Comparison of ENCODE assay signal across 8 cellular contexts in genomic region chr9:129111762-129112151, GRCh38. TPM values are rescaled to one million over a fixed set of nuclear protein-coding genes. Genes with fewer than 3 reads are reported as not detected.
DNase-seq lines count a peak whose midpoint lies in the region; ATAC-seq, FAIRE-seq and TF ChIP-seq lines count a peak whose summit lies in the region.

No MANE protein-coding gene starts in this region.

- H3K27me3 ChIP-seq in RWPE2 (ENCODE audit: insufficient read depth, poor library complexity, severe bottlenecking), result no peaks in the 10 kb centered on the region
- H3K27me3 ChIP-seq in bronchial epithelial cell (ENCODE audit: control insufficient read depth, insufficient read depth, low read length), result no peaks in the 10 kb centered on the region
- peaks cover 15% of the 10 kb centered on the region for H3K27me3 ChIP-seq in keratinocyte (ENCODE audit: control insufficient read depth, extremely low read depth, insufficient read depth, low read length)

- ATAC-seq in RWPE2 (ENCODE audit: low read depth), result peak; percentile 4; the same call in 1 of the 3 replicates

- H2AFZ ChIP-seq in keratinocyte (ENCODE audit: control insufficient read depth, low read length), result peak overlapping the region; percentile 96

- H3K4me3 ChIP-seq in RWPE2 (ENCODE audit: severe bottlenecking) (peak overlapping the region; percentile 77), bronchial epithelial cell (ENCODE audit: low read depth, low read length) (peak overlapping the region; percentile 95), keratinocyte (ENCODE audit: control insufficient read depth in 2 of 3, extremely low read depth in 1 of 3, insufficient read depth in 2 of 3, low read depth in 1 of 3, low read length in 3 of 3) (peak overlapping the region; percentile 94 to 97 (median 96))

- H3K79me2 ChIP-seq in keratinocyte (ENCODE audit: control insufficient read depth, insufficient read depth, low read length), result peaks cover 42% of the 10 kb centered on the region

- dilution Hi-C loops in keratinocyte (cut with MboI; ENCODE audit: extremely low pct_ligation_motif_present, low sequenced_read_pairs), result no loop called here

- no peak for FAIRE-seq in bronchial epithelial cell (lab: Jason Lieb, UNC)
- no peak for FAIRE-seq in keratinocyte (lab: Jason Lieb, UNC)
- no peak for FAIRE-seq in GM12892 (lab: Jason Lieb, UNC)

- H3K9me3 ChIP-seq in RWPE2 (ENCODE audit: severe bottlenecking), result no peaks in the 10 kb centered on the region
- H3K9me3 ChIP-seq in keratinocyte (ENCODE audit: control insufficient read depth, low read depth, low read length), result no peaks in the 10 kb centered on the region

- H3K9me1 ChIP-seq in keratinocyte (ENCODE audit: control insufficient read depth, extremely low read depth, insufficient read depth, low read length), result no peaks in the 10 kb centered on the region

- peak overlapping the region; percentile 79 for H3K4me2 ChIP-seq in keratinocyte (ENCODE audit: control insufficient read depth, extremely low read depth, insufficient read depth, low read depth, low read length)

- no peak for TF ChIP-seq CTCF in RWPE2 (IDR thresholded peaks at IDR 0.05; ENCODE audit: poor library complexity, severe bottlenecking)
- TF ChIP-seq CTCF in bronchial epithelial cell (IDR thresholded peaks at IDR 0.05; ENCODE audit: insufficient read depth, low read length, severe bottlenecking), result no peak
- TF ChIP-seq CTCF in keratinocyte (optimal IDR thresholded peaks at IDR 0.05 in 1 of 3, IDR thresholded peaks at IDR 0.05 in 1 of 3, conservative IDR thresholded peaks at IDR 0.05 in 1 of 3; ENCODE audit: extremely low read depth in 1 of 3, insufficient read depth in 2 of 3, low read length in 3 of 3), result no peak

- H4K20me1 ChIP-seq in keratinocyte (ENCODE audit: control insufficient read depth, extremely low read depth, insufficient read depth, low read length), result no peaks in the 10 kb centered on the region

- H3K36me3 ChIP-seq in RWPE2 (ENCODE audit: low read depth), result no peaks in the 10 kb centered on the region; the same call in 1 of the 2 replicates
- H3K36me3 ChIP-seq in bronchial epithelial cell (ENCODE audit: control insufficient read depth, insufficient read depth, low read length), result peaks cover 2% of the 10 kb centered on the region
- no peaks in the 10 kb centered on the region for H3K36me3 ChIP-seq in keratinocyte (ENCODE audit: control insufficient read depth in 2 of 2, extremely low read depth in 1 of 2, insufficient read depth in 2 of 2, low read length in 2 of 2)

- no peak for TF ChIP-seq POLR2A in GM12892 (IDR thresholded peaks at IDR 0.05; ENCODE audit: low read depth, low read length)

- DNase-seq in ELR (ENCODE audit: low read depth), result peak; percentile 60
- peak; percentile 52 for DNase-seq in HK-2 (ENCODE audit: unreplicated experiment)
- no peak for DNase-seq in RWPE2 (ENCODE audit: low spot score)
- DNase-seq in bronchial epithelial cell (ENCODE audit: low read depth), result no peak
- DNase-seq in keratinocyte (ENCODE audit: low read depth, low spot score), result no peak
- DNase-seq in stimulated activated CD4-positive, alpha-beta T cell treated with anti-CD3 and anti-CD28 coated beads, Interleukin-1b, Interleukin-23, amount 100 ng/mL, for 48 hours, result peak; percentile 24
- no peak for DNase-seq in GM12892 (ENCODE audit: insufficient read length)
- no peak for DNase-seq in LoVo (ENCODE audit: low spot score)

- H3K4me1 ChIP-seq in RWPE2 (ENCODE audit: insufficient read depth, poor library complexity, severe bottlenecking), result peaks cover 4% of the 10 kb centered on the region
- peaks cover 17% of the 10 kb centered on the region for H3K4me1 ChIP-seq in keratinocyte (ENCODE audit: control insufficient read depth, extremely low read depth, insufficient read depth, low read length)

- H3K27ac ChIP-seq in RWPE2 (ENCODE audit: poor library complexity, severe bottlenecking) (peak overlapping the region; percentile 68), keratinocyte (ENCODE audit: control insufficient read depth, insufficient read depth, low read length) (peak overlapping the region; percentile 92)

- H3K9ac ChIP-seq in keratinocyte (ENCODE audit: control insufficient read depth, extremely low read depth, insufficient read depth, low read length), result peak overlapping the region; percentile 88

RNA-seq across cellular contexts. Expression of gene PTPA, which starts 0.5 kb away (rescaled TPM):
- 39.5 and 76.0 TPM in 2 replicates for total RNA-seq in bronchial epithelial cell
- 86.8 to 127 TPM (median 98.0 TPM) in 3 replicates for polyA plus RNA-seq in keratinocyte
- polyA plus RNA-seq in keratinocyte (2011; ENCODE audit: low read depth), result 14.6 TPM
- 80.8 and 81.8 TPM in 2 replicates for polyA plus RNA-seq in keratinocyte (2011; cell fraction: cytosol; rRNA removed)
- 77.5 and 93.2 TPM in 2 replicates for polyA plus RNA-seq in keratinocyte (2011; cell fraction: nucleus; rRNA removed)
- 43.8 and 93.0 TPM in 2 replicates for polyA plus RNA-seq in keratinocyte (2012; ENCODE audit: low replicate concordance)
- 113 to 151 TPM (median 121 TPM) in 3 replicates for polyA minus RNA-seq in keratinocyte
- 77.1 TPM for polyA minus RNA-seq in keratinocyte (2011; cell fraction: cytosol; rRNA and poly(A)+ RNA removed)
- polyA minus RNA-seq in keratinocyte (2011; cell fraction: nucleus; rRNA and poly(A)+ RNA removed), result 43.4 and 67.5 TPM in 2 replicates
- 27.3 TPM for polyA plus RNA-seq in GM12892 (2012; ENCODE audit: missing spikeins)

RNA-seq across cellular contexts. Expression of gene CRAT, which starts 1.2 kb away (rescaled TPM):
- 13.7 and 40.2 TPM in 2 replicates for total RNA-seq in bronchial epithelial cell
- 6.5 to 12.5 TPM (median 8.2 TPM) in 3 replicates for polyA plus RNA-seq in keratinocyte
- 4.9 TPM for polyA plus RNA-seq in keratinocyte (2011; ENCODE audit: low read depth)
- 9.8 and 18.3 TPM in 2 replicates for polyA plus RNA-seq in keratinocyte (2011; cell fraction: cytosol; rRNA removed)
- 10.5 and 15.6 TPM in 2 replicates for polyA plus RNA-seq in keratinocyte (2011; cell fraction: nucleus; rRNA removed)
- polyA plus RNA-seq in keratinocyte (2012; ENCODE audit: low replicate concordance), result 10.2 and 14.1 TPM in 2 replicates
- polyA minus RNA-seq in keratinocyte, result 9.7 to 30.8 TPM (median 11.2 TPM) in 3 replicates
- polyA minus RNA-seq in keratinocyte (2011; cell fraction: cytosol; rRNA and poly(A)+ RNA removed), result 22.8 TPM
- 6.5 and 7.5 TPM in 2 replicates for polyA minus RNA-seq in keratinocyte (2011; cell fraction: nucleus; rRNA and poly(A)+ RNA removed)
- 1.8 TPM for polyA plus RNA-seq in GM12892 (2012; ENCODE audit: missing spikeins)

RNA-seq across cellular contexts. Expression of gene DOLPP1, which starts 30.8 kb away (rescaled TPM):
- 10.0 and 10.8 TPM in 2 replicates for total RNA-seq in bronchial epithelial cell
- polyA plus RNA-seq in keratinocyte, result 14.2 to 17.7 TPM (median 16.7 TPM) in 3 replicates
- 8.6 TPM for polyA plus RNA-seq in keratinocyte (2011; ENCODE audit: low read depth)
- 12.0 and 12.3 TPM in 2 replicates for polyA plus RNA-seq in keratinocyte (2011; cell fraction: cytosol; rRNA removed)
- polyA plus RNA-seq in keratinocyte (2011; cell fraction: nucleus; rRNA removed), result 30.2 and 33.2 TPM in 2 replicates
- polyA plus RNA-seq in keratinocyte (2012; ENCODE audit: low replicate concordance), result 10.1 and 14.0 TPM in 2 replicates
- polyA minus RNA-seq in keratinocyte, result 12.3 to 26.1 TPM (median 18.2 TPM) in 3 replicates
- 13.0 TPM for polyA minus RNA-seq in keratinocyte (2011; cell fraction: cytosol; rRNA and poly(A)+ RNA removed)
- polyA minus RNA-seq in keratinocyte (2011; cell fraction: nucleus; rRNA and poly(A)+ RNA removed), result 10.4 and 13.4 TPM in 2 replicates
- 5.1 TPM for polyA plus RNA-seq in GM12892 (2012; ENCODE audit: missing spikeins)

Comparison
In these comparisons a context has a peak if more than half of its experiments do, and no peak if none do; other contexts are left out.
1. DNase-seq: peak in ELR (single experiment), HK-2 (single experiment) and stimulated activated CD4-positive, alpha-beta T cell treated with anti-CD3 and anti-CD28 coated beads, Interleukin-1b, Interleukin-23, amount 100 ng/mL, for 48 hours (single experiment); none in RWPE2 (single experiment), bronchial epithelial cell (single experiment), keratinocyte (single experiment), GM12892 (single experiment) and LoVo (single experiment).
2. Peak in every context shown above with its lines, with median percentiles within 50 percentile points of each other: H3K4me3 ChIP-seq.